Comparison of ENCODE assay signal across 19 cellular contexts in genomic region chr13:74221752-74222151, GRCh38.
DNase-seq lines count a peak whose midpoint lies in the region; ATAC-seq, FAIRE-seq and TF ChIP-seq lines count a peak whose summit lies in the region.
"Had no signal": no experiment of that assay in that cellular context is flagged by ENCODE, and none has a peak within 500 bp of the region (broad histone marks: within the 10 kb centered on the region; RNA-seq: fewer than 3 reads in every experiment).

No MANE protein-coding gene starts in this region.

- no peaks in the 10 kb centered on the region for H3K36me3 ChIP-seq in liver (ENCODE audit: control insufficient read depth in 4 of 4, insufficient read depth in 3 of 4, low read depth in 1 of 4, low read length in 3 of 4)
- no peaks in the 10 kb centered on the region for H3K36me3 ChIP-seq in osteoblast (ENCODE audit: insufficient read depth, low read length)
- H3K36me3 ChIP-seq in small intestine (ENCODE audit: control insufficient read depth in 2 of 2, insufficient read depth in 2 of 2, low read length in 2 of 2) = no peaks in the 10 kb centered on the region
- no peaks in the 10 kb centered on the region for H3K36me3 ChIP-seq in breast epithelium
- H3K36me3 ChIP-seq: HAP-1 had no signal

- DNase-seq in left colon = no peak
- no peak for DNase-seq in osteoblast (ENCODE audit: insufficient read length, low spot score, missing footprints)
- peak; percentile 89 for DNase-seq in small intestine
- DNase-seq in NCI-H345 treated with DMSO at 0.1 percent for 48 hours (lab: John Stamatoyannopoulos, UW; ENCODE audit: unreplicated experiment) = no peak
- DNase-seq in breast epithelium (ENCODE audit: low spot score in 2 of 2) = no peak
- DNase-seq: C1 segment of cervical spinal cord; Calu3; CD4-positive, alpha-beta memory T cell; COR-L47; DND-41; GOT3; HFFc6 had no signal

- H3K4me1 ChIP-seq in liver (ENCODE audit: control insufficient read depth in 4 of 4, insufficient read depth in 4 of 4, low read length in 3 of 4) (peaks cover 0 to 27% (median 14%) of the 10 kb centered on the region in 4 donors), osteoblast (ENCODE audit: insufficient read depth, low read length) (peaks cover 14% of the 10 kb centered on the region), small intestine (ENCODE audit: control insufficient read depth in 2 of 2, insufficient read depth in 1 of 2, low read depth in 1 of 2, low read length in 1 of 2) (peaks cover 0 to 3% of the 10 kb centered on the region in 2 donors), breast epithelium (no peaks in the 10 kb centered on the region)
- H3K4me1 ChIP-seq: HAP-1 had no signal

- no peaks in the 10 kb centered on the region for H4K20me1 ChIP-seq in osteoblast (ENCODE audit: insufficient read depth, low read length)

- 33% methylated on average over 2 of the region's 2 CpGs for WGBS in liver
- 15 to 53% (median 31%) methylated on average over 2 of the region's 2 CpGs for WGBS in small intestine, 3 donors

- no peak overlapping the region for H3K4me2 ChIP-seq in osteoblast (ENCODE audit: insufficient read depth, low read length)

- TF ChIP-seq POLR2A in breast epithelium (IDR thresholded peaks at IDR 0.05) = no peak

- H2AFZ ChIP-seq in osteoblast (ENCODE audit: low read length) = peak overlapping the region; percentile 61

- no peak for FAIRE-seq in small intestine (lab: Jason Lieb, UNC)
- FAIRE-seq: G401.6, GM12892, H54 had no signal

- intact Hi-C loops in left colon (cut with DNase I, micrococcal nuclease) = no loop called here
- intact Hi-C loops in breast epithelium (cut with DNase I; ENCODE audit: low total_unique reads) = no loop called here

- no peaks in the 10 kb centered on the region for H3K9me3 ChIP-seq in liver (ENCODE audit: control insufficient read depth in 4 of 4, low read length in 3 of 4)
- no peaks in the 10 kb centered on the region for H3K9me3 ChIP-seq in osteoblast (ENCODE audit: low read depth, low read length)
- no peaks in the 10 kb centered on the region for H3K9me3 ChIP-seq in small intestine (ENCODE audit: control insufficient read depth, low read depth)
- H3K9me3 ChIP-seq in breast epithelium = no peaks in the 10 kb centered on the region
- H3K9me3 ChIP-seq: HAP-1 had no signal

- ATAC-seq in left colon (peak; percentile 99), GM18517 (IDR thresholded peaks at IDR 0.05; ENCODE audit: unreplicated experiment) (no peak), GM18870 (IDR thresholded peaks at IDR 0.05; ENCODE audit: unreplicated experiment) (no peak)

- H3K79me2 ChIP-seq in osteoblast (ENCODE audit: insufficient read depth, low read length) = no peaks in the 10 kb centered on the region

- peak; percentile 66 to 68 for TF ChIP-seq RAD21 in liver (IDR thresholded peaks at IDR 0.05)

- H3K4me3 ChIP-seq in liver (ENCODE audit: low read depth in 1 of 3, low read length in 3 of 3) (no peak overlapping the region), osteoblast (ENCODE audit: insufficient read depth, low read length) (no peak overlapping the region), small intestine (ENCODE audit: low read depth in 1 of 2, low read length in 2 of 2) (no peak overlapping the region), breast epithelium (no peak overlapping the region)
- H3K4me3 ChIP-seq: HAP-1 had no signal

- H3K9ac ChIP-seq in liver (ENCODE audit: low read depth in 1 of 2, low read length in 2 of 2) = no peak overlapping the region

- H3K27ac ChIP-seq in liver (ENCODE audit: low read depth in 1 of 2, low read length in 2 of 2) = peak overlapping the region in 1 of 2 donors; percentile 6
- H3K27ac ChIP-seq in osteoblast (ENCODE audit: low read depth, low read length) = no peak overlapping the region
- peak overlapping the region in 1 of 2 donors; percentile 37 for H3K27ac ChIP-seq in small intestine (ENCODE audit: low read depth in 1 of 2, low read length in 1 of 2)
- no peak overlapping the region for H3K27ac ChIP-seq in breast epithelium

- TF ChIP-seq CTCF in liver (IDR thresholded peaks at IDR 0.05; ENCODE audit: low read depth, low read length, missing input control) (no peak), osteoblast (IDR thresholded peaks at IDR 0.05; ENCODE audit: extremely low read depth, low read depth, low read length) (no peak), breast epithelium (IDR thresholded peaks at IDR 0.05) (no peak)

- H3K27me3 ChIP-seq in liver (ENCODE audit: control insufficient read depth in 4 of 4, insufficient read depth in 4 of 4, low read length in 3 of 4) (no peaks in the 10 kb centered on the region), osteoblast (ENCODE audit: insufficient read depth, low read length) (no peaks in the 10 kb centered on the region), small intestine (ENCODE audit: control insufficient read depth in 2 of 2, insufficient read depth in 2 of 2, low read length in 2 of 2) (no peaks in the 10 kb centered on the region), breast epithelium (no peaks in the 10 kb centered on the region)

TF ChIP-seq in liver, 16 proteins besides CTCF, POLR2A, EP300 and RAD21:
- TF ChIP-seq FOXA2 (IDR thresholded peaks at IDR 0.05) = peak; percentile 50
- peak; percentile 68 to 92 for TF ChIP-seq JUND (IDR thresholded peaks at IDR 0.05)
- peak; percentile 95 for TF ChIP-seq REST (IDR thresholded peaks at IDR 0.05)
- TF ChIP-seq SP1 (IDR thresholded peaks at IDR 0.05) = peak; percentile 96
- TF ChIP-seq TAF1 (conservative IDR thresholded peaks at IDR 0.05) = no peak
- peak; percentile 95 to 96 for TF ChIP-seq RXRA (IDR thresholded peaks at IDR 0.05)
- TF ChIP-seq GABPA (IDR thresholded peaks at IDR 0.05 in 1 of 2, conservative IDR thresholded peaks at IDR 0.05 in 1 of 2) = peak in 1 of 2 donors; percentile 50
- TF ChIP-seq YY1 (IDR thresholded peaks at IDR 0.05) = peak; percentile 89
- TF ChIP-seq ATF3 (IDR thresholded peaks at IDR 0.05) = no peak
- TF ChIP-seq HNF4A (conservative IDR thresholded peaks at IDR 0.05) = peak; percentile 100
- TF ChIP-seq MAX (IDR thresholded peaks at IDR 0.05) = peak; percentile 86
- TF ChIP-seq HNF4G (IDR thresholded peaks at IDR 0.05) = peak; percentile 99
- peak; percentile 85 for TF ChIP-seq NR2F2 (IDR thresholded peaks at IDR 0.05)
- TF ChIP-seq ZBTB33 (IDR thresholded peaks at IDR 0.05) = peak; percentile 86
- peak in 1 of 2 donors; percentile 39 for TF ChIP-seq EGR1 (IDR thresholded peaks at IDR 0.05; ENCODE audit: low read depth in 2 of 2)
- peak; percentile 70 for TF ChIP-seq FOXA1 (IDR thresholded peaks at IDR 0.05)
